ENCODE assay signal across 15 cellular contexts in the genomic region with DNA sequence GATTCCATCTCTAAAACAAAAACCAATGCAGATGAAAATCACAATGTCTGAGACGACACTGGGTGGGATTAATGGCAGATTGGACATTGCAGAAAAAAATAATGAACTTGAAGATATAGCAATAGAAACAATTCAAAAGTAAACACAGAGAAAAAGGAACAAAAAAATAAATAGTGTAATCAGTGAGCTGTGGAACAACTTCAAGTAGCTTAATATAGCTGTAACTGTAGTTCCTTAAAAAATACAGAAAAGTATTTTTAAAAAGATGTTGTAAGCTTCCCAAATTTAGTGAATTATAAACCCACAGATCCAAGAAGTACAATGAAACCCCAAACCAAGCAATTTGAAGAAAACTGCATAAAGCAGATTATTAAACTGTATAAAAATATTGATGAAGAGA.
"Had no signal": no experiment of that assay in that cellular context is flagged by ENCODE, and none has a peak within 500 bp of the region (broad histone marks: within the 10 kb centered on the region; RNA-seq: fewer than 3 reads in every experiment).

No MANE protein-coding gene starts in this region.

- H3K27ac Mint-ChIP-seq: activated T-helper 17 cell treated with anti-CD3 and anti-CD28 coated beads, Interleukin-2, amount 50 U/mL, for 72 hours; immature natural killer cell; nephron progenitor cell had no signal

- H3K36me3 Mint-ChIP-seq: immature natural killer cell had no signal

- DNase-seq: activated CD4-positive, alpha-beta T cell treated with anti-CD3 and anti-CD28 coated beads, Interleukin-2, amount 50 U/mL, for 4 hours; activated CD4-positive, CD25-positive, alpha-beta regulatory T cell treated with anti-CD3 and anti-CD28 coated beads, Interleukin-2, amount 50 U/mL, for 72 hours; activated naive CD4-positive, alpha-beta T cell treated with Interleukin-2 at 50 U/mL for 16 hours; activated T-cell treated with anti-CD3 and anti-CD28 coated beads for 4 hours; anterior cingulate cortex; gastrocnemius medialis; heart left ventricle; immature natural killer cell; nephron progenitor cell; right lobe of liver; T-helper 9 cell; thyroid gland; uterus had no signal

- H3K4me3 ChIP-seq: gastrocnemius medialis, heart left ventricle, right lobe of liver, thyroid gland, uterus had no signal

- H3K27ac ChIP-seq: epithelial cell of prostate, gastrocnemius medialis, heart left ventricle, right lobe of liver, thyroid gland, uterus had no signal

- ATAC-seq: activated T-helper 17 cell treated with anti-CD3 and anti-CD28 coated beads, Interleukin-2, amount 50 U/mL, for 72 hours; gastrocnemius medialis; heart left ventricle; right lobe of liver had no signal

- H3K4me1 Mint-ChIP-seq: activated T-helper 17 cell treated with anti-CD3 and anti-CD28 coated beads, Interleukin-2, amount 50 U/mL, for 72 hours; immature natural killer cell; nephron progenitor cell had no signal

- H3K4me3 Mint-ChIP-seq: activated T-helper 17 cell treated with anti-CD3 and anti-CD28 coated beads, Interleukin-2, amount 50 U/mL, for 72 hours; immature natural killer cell; nephron progenitor cell had no signal

- H3K27me3 Mint-ChIP-seq: activated T-helper 17 cell treated with anti-CD3 and anti-CD28 coated beads, Interleukin-2, amount 50 U/mL, for 72 hours had no signal

- H3K36me3 ChIP-seq: gastrocnemius medialis, heart left ventricle, right lobe of liver, thyroid gland, uterus had no signal

- H3K9me3 Mint-ChIP-seq: activated T-helper 17 cell treated with anti-CD3 and anti-CD28 coated beads, Interleukin-2, amount 50 U/mL, for 72 hours; nephron progenitor cell had no signal

- H3K4me1 ChIP-seq: gastrocnemius medialis, right lobe of liver, uterus had no signal

- H3K9me3 ChIP-seq: gastrocnemius medialis, heart left ventricle, right lobe of liver, thyroid gland, uterus had no signal

- H3K27me3 ChIP-seq: gastrocnemius medialis, heart left ventricle, right lobe of liver, thyroid gland, uterus had no signal
